ENCODE assay signal across 5 cellular contexts in genomic region chr10:59732849-59733248, GRCh38. TPM values are rescaled to one million over a fixed set of nuclear protein-coding genes. Genes with fewer than 3 reads are reported as not detected.
"Had no signal": no experiment of that assay in that cellular context is flagged by ENCODE, and none has a peak within 500 bp of the region (broad histone marks: within the 10 kb centered on the region; RNA-seq: fewer than 3 reads in every experiment).

No MANE protein-coding gene starts in this region.

RNA-seq across cellular contexts. Expression of gene MRLN, which starts 20.4 kb away (rescaled TPM):
- total RNA-seq: HepG2, HT-29, HT1080, IMR-90 had no signal
- polyA plus RNA-seq: HepG2, IgD-negative memory B cell, IMR-90 had no signal

RNA-seq across cellular contexts. Expression of gene SLC16A9, which starts 23.2 kb away (rescaled TPM):
- total RNA-seq: HT-29 had no signal
- polyA plus RNA-seq: IgD-negative memory B cell had no signal
